In the genomic region with DNA sequence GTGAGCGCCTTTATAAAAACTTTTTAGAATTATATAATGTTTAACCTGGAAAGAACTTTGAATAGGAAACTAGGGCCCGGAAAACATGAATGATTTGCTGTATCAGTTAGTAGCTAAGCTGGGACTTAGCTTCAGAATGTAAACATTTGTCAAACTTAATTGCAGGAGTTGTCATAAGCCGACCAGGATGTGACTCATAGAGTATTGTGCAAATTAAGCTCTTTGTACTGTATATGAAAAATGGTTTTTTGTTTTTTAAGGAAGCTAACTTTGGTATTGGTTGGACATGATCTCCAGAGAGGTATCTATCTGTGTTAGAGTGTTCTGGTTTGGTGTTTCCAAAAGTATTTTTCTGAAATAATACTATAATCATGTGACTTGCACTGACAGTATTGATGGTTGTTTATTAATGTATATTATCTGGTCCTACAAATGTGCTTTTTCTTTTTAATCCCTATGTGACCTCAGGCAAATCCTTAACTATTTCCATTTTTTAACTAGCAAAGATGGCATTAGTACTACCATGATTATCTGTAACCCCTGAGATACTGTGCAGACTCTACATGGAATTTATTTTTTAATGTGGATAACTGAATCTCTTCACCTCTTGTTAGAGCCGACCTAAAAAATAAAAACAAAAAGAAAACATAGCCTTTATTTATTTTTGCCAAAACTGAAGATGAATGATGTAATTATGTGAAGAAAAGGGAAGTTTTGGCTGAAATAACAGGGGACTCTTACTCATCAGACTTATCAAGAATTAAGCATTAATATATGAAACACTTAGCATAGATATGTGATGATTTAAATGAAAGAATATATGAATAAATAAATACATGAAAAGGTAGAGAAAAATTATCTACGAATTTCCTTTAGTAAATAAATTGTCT, we compare ENCODE assay signal across 11 cellular contexts. TPM values are rescaled to one million over a fixed set of nuclear protein-coding genes. Genes with fewer than 3 reads are reported as not detected.
DNase-seq lines count a peak whose midpoint lies in the region; ATAC-seq and TF ChIP-seq lines count a peak whose summit lies in the region.
"Had no signal": no experiment of that assay in that cellular context is flagged by ENCODE, and none has a peak within 500 bp of the region (broad histone marks: within the 10 kb centered on the region; RNA-seq: fewer than 3 reads in every experiment).

No MANE protein-coding gene starts in this region.

- intact Hi-C loops in activated CD8-positive, alpha-beta T cell treated with anti-CD3 and anti-CD28 coated beads for 36 hours (cut with micrococcal nuclease) = no loop called here

- H3K4me1 ChIP-seq in Peyer's patch = peaks cover 0 to 28% (median 7%) of the 10 kb centered on the region in 4 donors
- peaks cover 4% of the 10 kb centered on the region for H3K4me1 ChIP-seq in smooth muscle cell (ENCODE audit: low read depth)

- peak overlapping the region in 3 of 4 donors; percentile 23 to 50 (median 46) for H3K27ac ChIP-seq in Peyer's patch
- peak overlapping the region; percentile 72 for H3K27ac ChIP-seq in smooth muscle cell (ENCODE audit: low read depth)
- H3K27ac ChIP-seq: C4-2B had no signal

- H3K27me3 ChIP-seq in Peyer's patch (no peaks in the 10 kb centered on the region), smooth muscle cell (ENCODE audit: low read depth) (no peaks in the 10 kb centered on the region)

- H3K4me1 Mint-ChIP-seq in activated CD8-positive, alpha-beta T cell treated with anti-CD3 and anti-CD28 coated beads for 36 hours (ENCODE audit: low read depth) = peaks cover 33% of the 10 kb centered on the region
- H3K4me1 Mint-ChIP-seq in activated CD8-positive, alpha-beta T cell treated with anti-CD3 and anti-CD28 coated beads, Interleukin-2, amount 10 ng/mL, durations not matched to agents 7 days and 5 days (ENCODE audit: low read depth) = peaks cover 11% of the 10 kb centered on the region

- no peak overlapping the region for H2AFZ ChIP-seq in smooth muscle cell (ENCODE audit: low read depth)

- CTCF ChIA-PET in activated CD8-positive, alpha-beta T cell treated with anti-CD3 and anti-CD28 coated beads for 36 hours (lab: Charles Lee) = no interaction called here
- CTCF ChIA-PET in activated CD8-positive, alpha-beta T cell treated with anti-CD3 and anti-CD28 coated beads, Interleukin-2, amount 10 ng/mL, durations not matched to agents 7 days and 5 days (lab: Charles Lee) = interaction anchor here (0.6 kb wide), 1 partner anchor 91 kb away, joined by 3 read pairs; no protein-coding TSS in a partner anchor

- ATAC-seq in activated CD8-positive, alpha-beta T cell treated with anti-CD3 and anti-CD28 coated beads for 36 hours = peak; percentile 39
- no peak for ATAC-seq in activated CD8-positive, alpha-beta T cell treated with anti-CD3 and anti-CD28 coated beads, Interleukin-2, amount 10 ng/mL, durations not matched to agents 7 days and 5 days

- peak overlapping the region; percentile 25 for H3K9ac ChIP-seq in smooth muscle cell (ENCODE audit: low read depth)

- no peaks in the 10 kb centered on the region for H3F3A ChIP-seq in smooth muscle cell (ENCODE audit: low read depth)

- peak overlapping the region; percentile 65 for H3K4me2 ChIP-seq in smooth muscle cell

- peaks cover 2% of the 10 kb centered on the region for H3K9me3 Mint-ChIP-seq in activated CD8-positive, alpha-beta T cell treated with anti-CD3 and anti-CD28 coated beads for 36 hours
- H3K9me3 Mint-ChIP-seq in activated CD8-positive, alpha-beta T cell treated with anti-CD3 and anti-CD28 coated beads, Interleukin-2, amount 10 ng/mL, durations not matched to agents 7 days and 5 days (ENCODE audit: insufficient read depth) = no peaks in the 10 kb centered on the region
- H3K9me3 Mint-ChIP-seq: IgD-negative memory B cell had no signal

- 70% methylated on average over 5 of the region's 5 CpGs for WGBS in smooth muscle cell (ENCODE audit: low lambda C conversion rate)

- H3K4me3 Mint-ChIP-seq in activated CD8-positive, alpha-beta T cell treated with anti-CD3 and anti-CD28 coated beads for 36 hours = no peak overlapping the region
- H3K4me3 Mint-ChIP-seq in activated CD8-positive, alpha-beta T cell treated with anti-CD3 and anti-CD28 coated beads, Interleukin-2, amount 10 ng/mL, durations not matched to agents 7 days and 5 days = no peak overlapping the region
- H3K4me3 Mint-ChIP-seq: IgD-negative memory B cell had no signal

- H3K36me3 ChIP-seq in Peyer's patch = peaks cover 0 to 30% (median 0%) of the 10 kb centered on the region in 3 donors
- H3K36me3 ChIP-seq in smooth muscle cell (ENCODE audit: low read depth) = no peaks in the 10 kb centered on the region

- H3K36me3 Mint-ChIP-seq in activated CD8-positive, alpha-beta T cell treated with anti-CD3 and anti-CD28 coated beads for 36 hours (ENCODE audit: low read depth) = peaks cover 26% of the 10 kb centered on the region
- H3K36me3 Mint-ChIP-seq in activated CD8-positive, alpha-beta T cell treated with anti-CD3 and anti-CD28 coated beads, Interleukin-2, amount 10 ng/mL, durations not matched to agents 7 days and 5 days (ENCODE audit: low read depth) = peaks cover 30% of the 10 kb centered on the region

- H3K27me3 Mint-ChIP-seq in activated CD8-positive, alpha-beta T cell treated with anti-CD3 and anti-CD28 coated beads for 36 hours = no peaks in the 10 kb centered on the region
- H3K27me3 Mint-ChIP-seq in activated CD8-positive, alpha-beta T cell treated with anti-CD3 and anti-CD28 coated beads, Interleukin-2, amount 10 ng/mL, durations not matched to agents 7 days and 5 days (ENCODE audit: low read depth) = no peaks in the 10 kb centered on the region
- H3K27me3 Mint-ChIP-seq: IgD-negative memory B cell had no signal

- H3K27ac Mint-ChIP-seq in activated CD8-positive, alpha-beta T cell treated with anti-CD3 and anti-CD28 coated beads for 36 hours = peak overlapping the region; percentile 71
- no peak overlapping the region for H3K27ac Mint-ChIP-seq in activated CD8-positive, alpha-beta T cell treated with anti-CD3 and anti-CD28 coated beads, Interleukin-2, amount 10 ng/mL, durations not matched to agents 7 days and 5 days
- H3K27ac Mint-ChIP-seq: IgD-negative memory B cell had no signal

- H4K20me1 ChIP-seq in smooth muscle cell (ENCODE audit: low read depth) = peaks cover 42% of the 10 kb centered on the region

- no peak for TF ChIP-seq CTCF in activated CD8-positive, alpha-beta T cell treated with anti-CD3 and anti-CD28 coated beads for 36 hours (IDR thresholded peaks at IDR 0.05)
- TF ChIP-seq CTCF in Peyer's patch (IDR thresholded peaks at IDR 0.05) (no peak), smooth muscle cell (IDR thresholded peaks at IDR 0.05; ENCODE audit: borderline replicate concordance, insufficient read depth, poor library complexity, severe bottlenecking) (no peak)

- no peak for DNase-seq in activated CD8-positive, alpha-beta T cell treated with anti-CD3 and anti-CD28 coated beads for 36 hours
- DNase-seq in activated CD8-positive, alpha-beta T cell treated with anti-CD3 and anti-CD28 coated beads, Interleukin-2, amount 10 ng/mL, durations not matched to agents 7 days and 5 days = no peak
- DNase-seq in Peyer's patch = no peak
- peak; percentile 72 for DNase-seq in fibroblast of gingiva (ENCODE audit: low read depth)
- DNase-seq in smooth muscle cell (lab: John Stamatoyannopoulos, UW; ENCODE audit: unreplicated experiment) = no peak
- no peak for DNase-seq in putamen (ENCODE audit: low spot score)
- DNase-seq in G401 (ENCODE audit: low spot score) = no peak
- no peak for DNase-seq in NCI-H524 treated with DMSO at 0.1 percent for 48 hours (lab: John Stamatoyannopoulos, UW)
- DNase-seq: head of caudate nucleus had no signal

- TF ChIP-seq POLR2A in Peyer's patch (IDR thresholded peaks at IDR 0.05) = no peak

- no peaks in the 10 kb centered on the region for H3K9me3 ChIP-seq in Peyer's patch
- no peaks in the 10 kb centered on the region for H3K9me3 ChIP-seq in smooth muscle cell (replicated peaks; ENCODE audit: low read depth)

- H3K79me2 ChIP-seq in smooth muscle cell (ENCODE audit: low read depth) = peaks cover 74% of the 10 kb centered on the region

- POLR2A ChIA-PET in activated CD8-positive, alpha-beta T cell treated with anti-CD3 and anti-CD28 coated beads for 36 hours (lab: Charles Lee) = no interaction called here
- POLR2A ChIA-PET in activated CD8-positive, alpha-beta T cell treated with anti-CD3 and anti-CD28 coated beads, Interleukin-2, amount 10 ng/mL, durations not matched to agents 7 days and 5 days (lab: Charles Lee) = no interaction called here

- in situ Hi-C loops in G401 (cut with HindIII; ENCODE audit: low sequenced_read_pairs) = no loop called here

- H3K4me3 ChIP-seq in Peyer's patch = no peak overlapping the region
- no peak overlapping the region for H3K4me3 ChIP-seq in smooth muscle cell

RNA-seq across cellular contexts. Expression of gene YIPF4, which starts 11.7 kb away (rescaled TPM):
- total RNA-seq in activated CD8-positive, alpha-beta T cell treated with anti-CD3 and anti-CD28 coated beads for 36 hours = 10 to 100 TPM; 32.1 to 40.5 TPM
- total RNA-seq in activated CD8-positive, alpha-beta T cell treated with anti-CD3 and anti-CD28 coated beads, Interleukin-2, amount 10 ng/mL, durations not matched to agents 7 days and 5 days = 10 to 100 TPM; 26.5 to 29.2 TPM
- total RNA-seq in Peyer's patch = 10 to 100 TPM; 12.4 to 19.6 (median 15.4) TPM
- total RNA-seq in smooth muscle cell = 31.2 and 36.0 TPM in 2 replicates
- 56.0 and 56.6 TPM in 2 replicates for polyA plus RNA-seq in smooth muscle cell
- 5.8 and 16.1 TPM in 2 replicates for total RNA-seq in G401 (2014; rRNA removed; shearing (Covaris generic))

RNA-seq across cellular contexts. Expression of gene NLRC4, which starts 24.7 kb away (rescaled TPM):
- not detected for total RNA-seq in activated CD8-positive, alpha-beta T cell treated with anti-CD3 and anti-CD28 coated beads for 36 hours
- not detected for total RNA-seq in activated CD8-positive, alpha-beta T cell treated with anti-CD3 and anti-CD28 coated beads, Interleukin-2, amount 10 ng/mL, durations not matched to agents 7 days and 5 days
- 1 to 10 TPM in 1 of 4 donors, under 1 TPM in 2, not detected in 1; 0.27 to 6.6 (median 0.35) TPM for total RNA-seq in Peyer's patch
- total RNA-seq in smooth muscle cell = not detected in 2 replicates
- polyA plus RNA-seq in smooth muscle cell = 0.16 and 0.37 TPM in 2 replicates
- not detected in 2 replicates for total RNA-seq in G401 (2014; rRNA removed; shearing (Covaris generic))
